ENCODE assay signal across 9 cellular contexts in genomic region chr17:19142419-19142818, GRCh38. TPM values are rescaled to one million over a fixed set of nuclear protein-coding genes. Genes with fewer than 3 reads are reported as not detected.
DNase-seq lines count a peak whose midpoint lies in the region; ATAC-seq, FAIRE-seq and TF ChIP-seq lines count a peak whose summit lies in the region.
"Not testable (repeated sequence)": the region's sequence is repeated elsewhere in the genome, so short reads cannot be mapped to it uniquely, and the experiment has no call there.
"Had no signal": no experiment of that assay in that cellular context is flagged by ENCODE, and none has a peak within 500 bp of the region (broad histone marks: within the 10 kb centered on the region; RNA-seq: fewer than 3 reads in every experiment).

No MANE protein-coding gene starts in this region.

- not testable (repeated sequence) for DNase-seq in GM19239 (ENCODE audit: insufficient read length, low spot score); activated CD4-positive, alpha-beta T cell treated with anti-CD3 and anti-CD28 coated beads for 36 hours; activated naive CD4-positive, alpha-beta T cell treated with anti-CD3 and anti-CD28 coated beads, Interleukin-2, amount 50 U/mL, for 72 hours (ENCODE audit: low spot score in 2 of 2); fibroblast of pulmonary artery (ENCODE audit: low read depth); HepG2 (ENCODE audit: low spot score)
- DNase-seq in posterior vena cava (ENCODE audit: low spot score) = peak; percentile 70
- DNase-seq in stimulated activated effector memory CD8-positive, alpha-beta T cell treated with anti-CD3 and anti-CD28 coated beads, Interleukin-12 subunit alpha, Interleukin-12 subunit beta, amount 100 ng/mL, for 72 hours (ENCODE audit: low spot score in 2 of 2) = peak in 1 of 2 donors; percentile 39

- FAIRE-seq in GM19239 (lab: Jason Lieb, UNC) = peak; percentile 92
- FAIRE-seq in HepG2 (lab: Jason Lieb, UNC) = not testable (repeated sequence)

- in situ Hi-C loops in HepG2 (cut with HindIII; ENCODE audit: extremely low pct_ligation_motif_present, low pct_unique_long_range_greater_than_20kb) = not testable (repeated sequence)

- not testable (repeated sequence) for H3K4me1 ChIP-seq in HepG2 (ENCODE audit: insufficient read depth, low read length)

- H3K36me3 Mint-ChIP-seq in activated CD4-positive, alpha-beta T cell treated with anti-CD3 and anti-CD28 coated beads for 36 hours (ENCODE audit: low read depth); activated naive CD4-positive, alpha-beta T cell treated with anti-CD3 and anti-CD28 coated beads, Interleukin-2, amount 50 U/mL, for 72 hours; stimulated activated effector memory CD8-positive, alpha-beta T cell treated with anti-CD3 and anti-CD28 coated beads, Interleukin-12 subunit alpha, Interleukin-12 subunit beta, amount 100 ng/mL, for 72 hours: not testable (repeated sequence)

- H3K9me3 Mint-ChIP-seq in activated CD4-positive, alpha-beta T cell treated with anti-CD3 and anti-CD28 coated beads for 36 hours (ENCODE audit: low read depth); activated naive CD4-positive, alpha-beta T cell treated with anti-CD3 and anti-CD28 coated beads, Interleukin-2, amount 50 U/mL, for 72 hours; stimulated activated effector memory CD8-positive, alpha-beta T cell treated with anti-CD3 and anti-CD28 coated beads, Interleukin-12 subunit alpha, Interleukin-12 subunit beta, amount 100 ng/mL, for 72 hours: not testable (repeated sequence)

- TF ChIP-seq EP300 in HepG2 (IDR thresholded peaks at IDR 0.05; ENCODE audit: low read depth in 2 of 2, low read length in 2 of 2); HepG2 (CRISPR knock-in tag; IDR thresholded peaks at IDR 0.05; ENCODE audit: borderline replicate concordance): not testable (repeated sequence)

- H3K9ac ChIP-seq in HepG2 (ENCODE audit: insufficient read depth, low read depth, low read length) = not testable (repeated sequence)

- BruUV-seq in HepG2 (replicated peaks; lab: Mats Ljungman, UMichigan) = not testable (repeated sequence)

- POLR2A ChIA-PET in activated CD4-positive, alpha-beta T cell treated with anti-CD3 and anti-CD28 coated beads for 36 hours (lab: Charles Lee); HepG2 (lab: Yijun Ruan, JAX): not testable (repeated sequence)

- H3K4me1 Mint-ChIP-seq in activated CD4-positive, alpha-beta T cell treated with anti-CD3 and anti-CD28 coated beads for 36 hours; stimulated activated effector memory CD8-positive, alpha-beta T cell treated with anti-CD3 and anti-CD28 coated beads, Interleukin-12 subunit alpha, Interleukin-12 subunit beta, amount 100 ng/mL, for 72 hours: not testable (repeated sequence)

- not testable (repeated sequence) for H3K4me2 ChIP-seq in HepG2 (ENCODE audit: low read depth, low read length)

- not testable (repeated sequence) for H3K79me2 ChIP-seq in HepG2 (ENCODE audit: insufficient read depth, low read length)

- not testable (repeated sequence) for H3K27ac ChIP-seq in HepG2 (ENCODE audit: extremely low read length, insufficient read depth, low read length)

- H3K4me3 Mint-ChIP-seq in activated CD4-positive, alpha-beta T cell treated with anti-CD3 and anti-CD28 coated beads for 36 hours; stimulated activated effector memory CD8-positive, alpha-beta T cell treated with anti-CD3 and anti-CD28 coated beads, Interleukin-12 subunit alpha, Interleukin-12 subunit beta, amount 100 ng/mL, for 72 hours: not testable (repeated sequence)

- H3K27ac Mint-ChIP-seq in activated CD4-positive, alpha-beta T cell treated with anti-CD3 and anti-CD28 coated beads for 36 hours; activated naive CD4-positive, alpha-beta T cell treated with anti-CD3 and anti-CD28 coated beads, Interleukin-2, amount 50 U/mL, for 72 hours; stimulated activated effector memory CD8-positive, alpha-beta T cell treated with anti-CD3 and anti-CD28 coated beads, Interleukin-12 subunit alpha, Interleukin-12 subunit beta, amount 100 ng/mL, for 72 hours: not testable (repeated sequence)

- TF ChIP-seq POLR2A in HepG2 (IDR thresholded peaks at IDR 0.05; ENCODE audit: insufficient read depth in 1 of 2, low read depth in 2 of 2, low read length in 2 of 2) = not testable (repeated sequence)

- CTCF ChIA-PET in activated CD4-positive, alpha-beta T cell treated with anti-CD3 and anti-CD28 coated beads for 36 hours (lab: Charles Lee); HepG2 (lab: Yijun Ruan, JAX; ENCODE audit: low intra/inter-chr PET ratio, low total read pairs): not testable (repeated sequence)

- intact Hi-C loops in activated CD4-positive, alpha-beta T cell treated with anti-CD3 and anti-CD28 coated beads for 36 hours (cut with DNase I, micrococcal nuclease); HepG2 (cut with micrococcal nuclease; ENCODE audit: unreplicated experiment); posterior vena cava (cut with DNase I): not testable (repeated sequence)

- not testable (repeated sequence) for H2AFZ ChIP-seq in HepG2 (ENCODE audit: low read length)

- H3K4me3 ChIP-seq in fibroblast of pulmonary artery (replicated peaks; ENCODE audit: low read depth, low read length); HepG2 (replicated peaks in 1 of 3; ENCODE audit: insufficient read depth in 1 of 3, low read depth in 2 of 3, low read length in 3 of 3): not testable (repeated sequence)

- TF ChIP-seq RAD21 in HepG2 (CRISPR knock-in tag; IDR thresholded peaks at IDR 0.05) = not testable (repeated sequence)

- peak; percentile 58 for ATAC-seq in activated CD4-positive, alpha-beta T cell treated with anti-CD3 and anti-CD28 coated beads for 36 hours
- peak; percentile 53 to 65 for ATAC-seq in activated naive CD4-positive, alpha-beta T cell treated with anti-CD3 and anti-CD28 coated beads, Interleukin-2, amount 50 U/mL, for 72 hours
- peak; percentile 69 for ATAC-seq in HepG2
- peak; percentile 83 for ATAC-seq in stimulated activated effector memory CD8-positive, alpha-beta T cell treated with anti-CD3 and anti-CD28 coated beads, Interleukin-12 subunit alpha, Interleukin-12 subunit beta, amount 100 ng/mL, for 72 hours

- no CpG with 5 or more reads among the region's 4 CpGs for WGBS in HepG2 (ENCODE audit: low lambda C conversion rate)

- not testable (repeated sequence) for H3K27me3 Mint-ChIP-seq in activated CD4-positive, alpha-beta T cell treated with anti-CD3 and anti-CD28 coated beads for 36 hours

- TF ChIP-seq CTCF in fibroblast of pulmonary artery (IDR thresholded peaks at IDR 0.05; ENCODE audit: low read length, missing control alignments) = peak; percentile 7
- not testable (repeated sequence) for TF ChIP-seq CTCF in HepG2 (CRISPR knock-in tag; IDR thresholded peaks at IDR 0.05)

- H4K20me1 ChIP-seq in HepG2 (ENCODE audit: insufficient read depth, low read length) = not testable (repeated sequence)

- not testable (repeated sequence) for H3K27me3 ChIP-seq in HepG2 (ENCODE audit: control insufficient read depth in 1 of 2, insufficient read depth in 2 of 2, low read length in 2 of 2)

- not testable (repeated sequence) for H3K36me3 ChIP-seq in HepG2 (replicated peaks in 1 of 2; ENCODE audit: control insufficient read depth in 1 of 2, insufficient read depth in 2 of 2, low read length in 2 of 2)

- not testable (repeated sequence) for H3K9me3 ChIP-seq in HepG2 (ENCODE audit: low read length)

RNA-seq across cellular contexts. Expression of gene GRAPL, which starts 15.0 kb away (rescaled TPM):
- total RNA-seq in activated CD4-positive, alpha-beta T cell treated with anti-CD3 and anti-CD28 coated beads for 36 hours = 1 to 10 TPM; 2.9 to 4.0 TPM
- total RNA-seq in activated naive CD4-positive, alpha-beta T cell treated with anti-CD3 and anti-CD28 coated beads, Interleukin-2, amount 50 U/mL, for 72 hours = 1 to 10 TPM; 8.1 to 9.4 TPM
- not detected in 2 replicates for total RNA-seq in HepG2 (2016; rRNA removed; fragmentation: Illumina TruSeq; extraction: Trizol)
- not detected in 2 replicates for total RNA-seq in HepG2 (2016; cell fraction: cytosol; rRNA removed; fragmentation: Illumina TruSeq; extraction: Trizol; ENCODE audit: low read depth)
- total RNA-seq in HepG2 (2016; cell fraction: insoluble cytoplasmic fraction; rRNA removed; fragmentation: Illumina TruSeq; extraction: Trizol) = not detected in 2 replicates
- total RNA-seq in HepG2 (2016; cell fraction: membrane; rRNA removed; fragmentation: Illumina TruSeq; extraction: Trizol) = not detected in 2 replicates
- total RNA-seq in HepG2 (2016; cell fraction: nucleus; rRNA removed; fragmentation: Illumina TruSeq; extraction: Trizol) = not detected in 2 replicates
- polyA plus RNA-seq in HepG2 (2011; rRNA removed) = 0.62 and 0.65 TPM in 2 replicates
- 0.13 and 0.36 TPM in 2 replicates for polyA plus RNA-seq in HepG2 (2011; cell fraction: cytosol; rRNA removed)
- 1.1 and 1.5 TPM in 2 replicates for polyA plus RNA-seq in HepG2 (2011; cell fraction: nucleus; rRNA removed)
- 0.43 TPM in 1 of 2 replicates, not detected in the other for polyA plus RNA-seq in HepG2 (2012)
- polyA plus RNA-seq in HepG2 (2016; cell fraction: cytosol; fragmentation: Illumina TruSeq; extraction: Trizol; ENCODE audit: low read depth) = not detected in 2 replicates
- not detected in 2 replicates for polyA plus RNA-seq in HepG2 (2016; cell fraction: insoluble cytoplasmic fraction; fragmentation: Illumina TruSeq; extraction: Trizol; ENCODE audit: low read depth)
- not detected in 2 replicates for polyA plus RNA-seq in HepG2 (2016; cell fraction: membrane; fragmentation: Illumina TruSeq; extraction: Trizol; ENCODE audit: low read depth)
- not detected in 2 replicates for polyA plus RNA-seq in HepG2 (2016; cell fraction: nucleus; fragmentation: Illumina TruSeq; extraction: Trizol; ENCODE audit: insufficient read depth, low read depth)
- polyA minus RNA-seq in HepG2 (2011; rRNA and poly(A)+ RNA removed; ENCODE audit: low replicate concordance) = 0.44 and 1.0 TPM in 2 replicates
- polyA minus RNA-seq in HepG2 (2011; cell fraction: cytosol; rRNA and poly(A)+ RNA removed) = not detected in 2 replicates
- polyA minus RNA-seq in HepG2 (2011; cell fraction: nucleus; rRNA and poly(A)+ RNA removed) = 3.5 and 4.8 TPM in 2 replicates
- 1 to 10 TPM; 5.0 to 5.3 TPM for total RNA-seq in posterior vena cava
- total RNA-seq: astrocyte, myocyte had no signal
